In the genomic region with DNA sequence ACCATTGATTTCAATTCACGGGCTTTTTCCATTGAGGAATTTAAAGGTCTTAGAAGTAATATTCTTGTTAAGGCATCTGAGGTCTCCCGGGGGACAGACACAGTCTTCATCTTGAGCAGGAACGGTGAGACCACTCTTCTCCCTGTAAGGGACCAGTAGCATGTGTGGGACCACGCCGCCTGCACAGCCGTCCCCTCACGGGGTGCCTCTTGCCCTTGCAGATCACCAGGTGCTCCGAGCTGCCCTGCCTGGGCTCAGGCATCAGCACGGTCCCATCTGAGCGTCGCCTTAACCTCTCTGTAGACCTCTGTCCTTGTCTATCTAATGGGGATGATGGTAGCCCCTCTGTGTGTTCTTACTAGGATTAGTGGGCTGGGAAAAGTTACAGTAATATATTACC, we compare ENCODE assay signal across 10 cellular contexts.
DNase-seq lines count a peak whose midpoint lies in the region; ATAC-seq and TF ChIP-seq lines count a peak whose summit lies in the region.
"Had no signal": no experiment of that assay in that cellular context is flagged by ENCODE, and none has a peak within 500 bp of the region (broad histone marks: within the 10 kb centered on the region; RNA-seq: fewer than 3 reads in every experiment).

No MANE protein-coding gene starts in this region.

- H3K23ac ChIP-seq in neuronal stem cell (ENCODE audit: low read depth, low read length, poor library complexity): peak overlapping the region; percentile 44

- peak overlapping the region; percentile 70 for H3K4me2 ChIP-seq in GM23248 (ENCODE audit: unreplicated experiment)
- no peak overlapping the region for H3K4me2 ChIP-seq in neuronal stem cell (ENCODE audit: insufficient read depth, low read length, poor library complexity, severe bottlenecking)

- no peaks in the 10 kb centered on the region for H3K36me3 ChIP-seq in GM23248 (ENCODE audit: low read depth)
- peaks cover under 1 to 57% of the 10 kb centered on the region in 2 donors for H3K36me3 ChIP-seq in neuronal stem cell (replicated peaks in 1 of 2; ENCODE audit: control insufficient read depth in 2 of 2, insufficient read depth in 2 of 2, low read length in 2 of 2)

- H3K9me2 ChIP-seq in GM23248 (ENCODE audit: insufficient read depth): no peaks in the 10 kb centered on the region

- ATAC-seq in effector memory CD8-positive, alpha-beta T cell (replicated peaks): no peak
- ATAC-seq: Panc1 had no signal

- no peak overlapping the region for H4K91ac ChIP-seq in neuronal stem cell (ENCODE audit: low read depth, low read length, poor library complexity)

- peaks cover 100% of the 10 kb centered on the region for H3K79me2 ChIP-seq in GM23248 (ENCODE audit: insufficient read depth)

- H3K27ac Mint-ChIP-seq in effector memory CD8-positive, alpha-beta T cell: peak overlapping the region; percentile 78 to 98
- H3K27ac Mint-ChIP-seq in progenitor cell of endocrine pancreas: no peak overlapping the region

- H3K9me3 ChIP-seq in GM23248 (ENCODE audit: low read depth) (no peaks in the 10 kb centered on the region), neuronal stem cell (replicated peaks in 1 of 2; ENCODE audit: control insufficient read depth in 2 of 2, insufficient read depth in 1 of 2, low read depth in 1 of 2, low read length in 2 of 2) (no peaks in the 10 kb centered on the region)

- H3K27ac ChIP-seq in 22Rv1: peak overlapping the region; percentile 48; the same call in 1 of the 2 replicates
- peak overlapping the region; percentile 59 for H3K27ac ChIP-seq in GM23248
- H3K27ac ChIP-seq in neuronal stem cell (replicated peaks; ENCODE audit: low read length): no peak overlapping the region

- no peak overlapping the region for H2AK5ac ChIP-seq in neuronal stem cell (ENCODE audit: low read depth, low read length)

- peaks cover 98% of the 10 kb centered on the region for H3K36me3 Mint-ChIP-seq in effector memory CD8-positive, alpha-beta T cell (ENCODE audit: insufficient read depth)
- H3K36me3 Mint-ChIP-seq in progenitor cell of endocrine pancreas (ENCODE audit: insufficient read depth): peaks cover 7% of the 10 kb centered on the region

- peaks cover 7% of the 10 kb centered on the region for H3K79me1 ChIP-seq in neuronal stem cell (ENCODE audit: low read depth, low read length)

- H3K9ac ChIP-seq in GM23248 (peak overlapping the region; percentile 50), neuronal stem cell (ENCODE audit: low read depth, low read length, poor library complexity) (no peak overlapping the region)

- peaks cover 71 to 72% of the 10 kb centered on the region in 2 donors for H3K4me1 Mint-ChIP-seq in effector memory CD8-positive, alpha-beta T cell (ENCODE audit: low read depth in 2 of 2)
- H3K4me1 Mint-ChIP-seq in progenitor cell of endocrine pancreas (ENCODE audit: low read depth): peaks cover 7% of the 10 kb centered on the region

- H3K27me3 ChIP-seq in GM23248 (replicated peaks; ENCODE audit: insufficient read depth): no peaks in the 10 kb centered on the region
- H3K27me3 ChIP-seq in neuronal stem cell (ENCODE audit: control insufficient read depth in 3 of 3, insufficient read depth in 3 of 3, low read depth in 1 of 3, low read length in 3 of 3): no peaks in the 10 kb centered on the region

- no peak overlapping the region for H2BK120ac ChIP-seq in neuronal stem cell (ENCODE audit: low read depth, low read length)

- no peak for DNase-seq in GM23248
- no peak for DNase-seq in effector memory CD8-positive, alpha-beta T cell
- DNase-seq in neuronal stem cell (ENCODE audit: low spot score): no peak
- no peak for DNase-seq in progenitor cell of endocrine pancreas (ENCODE audit: low spot score, unreplicated experiment)
- DNase-seq in SKM-1 treated with dmso at 0.1 percent for 144 hours (lab: John Stamatoyannopoulos, UW; ENCODE audit: unreplicated experiment): no peak
- no peak for DNase-seq in GM13977 (ENCODE audit: low spot score)
- DNase-seq in GDM1 (lab: John Stamatoyannopoulos, UW): no peak
- DNase-seq: kidney glomerular epithelial cell had no signal

- peak overlapping the region; percentile 42 to 64 for H3K4me3 Mint-ChIP-seq in effector memory CD8-positive, alpha-beta T cell
- H3K4me3 Mint-ChIP-seq in progenitor cell of endocrine pancreas (ENCODE audit: low read depth): no peak overlapping the region

- TF ChIP-seq CTCF in 22Rv1 (IDR thresholded peaks at IDR 0.05) (no peak), progenitor cell of endocrine pancreas (IDR thresholded peaks at IDR 0.05; ENCODE audit: unreplicated experiment) (no peak), GM13977 (IDR thresholded peaks at IDR 0.05; ENCODE audit: extremely low read depth, insufficient read depth, missing control alignments) (no peak)

- H3K4me1 ChIP-seq in GM23248 (ENCODE audit: insufficient read depth) (peaks cover 22% of the 10 kb centered on the region), neuronal stem cell (ENCODE audit: control insufficient read depth in 2 of 2, insufficient read depth in 1 of 2, low read depth in 1 of 2, low read length in 2 of 2) (peaks cover 2% of the 10 kb centered on the region in 2 donors)

- H3F3A ChIP-seq in GM23248 (ENCODE audit: insufficient read depth): peaks cover 11% of the 10 kb centered on the region; the same call in 1 of the 2 replicates

- H3K14ac ChIP-seq in neuronal stem cell (ENCODE audit: low read length): no peak overlapping the region

- in situ Hi-C loops in GM23248 (cut with MboI) (no loop called here), GM13977 (cut with MboI; ENCODE audit: low pct_unique_long_range_greater_than_20kb, low sequenced_read_pairs, unreplicated experiment) (no loop called here)

- H2AFZ ChIP-seq in GM23248: no peak overlapping the region
- H2AFZ ChIP-seq in neuronal stem cell (ENCODE audit: low read length): no peak overlapping the region

- 80 to 81% methylated on average over 11 of the region's 11 CpGs for WGBS in GM23248 (ENCODE audit: low coverage in 1 of 2, low lambda C conversion rate in 2 of 2, missing lambda C conversion rate in 2 of 2), 2 experiments
- no CpG with 5 or more reads among the region's 11 CpGs for WGBS in neuronal stem cell (ENCODE audit: extremely low coverage in 2 of 2, insufficient read length in 2 of 2, insufficient replicate concordance in 1 of 2), 2 donors

- no peak overlapping the region for H2BK15ac ChIP-seq in neuronal stem cell (ENCODE audit: low read length)

- peaks cover 14% of the 10 kb centered on the region; the same call in 1 of the 2 replicates for H4K20me1 ChIP-seq in GM23248 (ENCODE audit: insufficient read depth)

- no peak overlapping the region for H2BK12ac ChIP-seq in neuronal stem cell (ENCODE audit: low read length)

- no peak overlapping the region for H3K18ac ChIP-seq in neuronal stem cell (ENCODE audit: low read length)

- H3K27me3 Mint-ChIP-seq in effector memory CD8-positive, alpha-beta T cell: no peaks in the 10 kb centered on the region
- H3K27me3 Mint-ChIP-seq in progenitor cell of endocrine pancreas: no peaks in the 10 kb centered on the region

- H4K8ac ChIP-seq in neuronal stem cell (ENCODE audit: low read depth, low read length): no peak overlapping the region

- no peaks in the 10 kb centered on the region for H3K9me3 Mint-ChIP-seq in effector memory CD8-positive, alpha-beta T cell
- H3K9me3 Mint-ChIP-seq in progenitor cell of endocrine pancreas (ENCODE audit: low read depth): no peaks in the 10 kb centered on the region

- no peak overlapping the region for H3K4ac ChIP-seq in neuronal stem cell (ENCODE audit: low read length)

- H2BK5ac ChIP-seq in neuronal stem cell (ENCODE audit: low read length): no peak overlapping the region

- H3K4me3 ChIP-seq in GM23248 (peak overlapping the region; percentile 49; the same call in 1 of the 2 replicates), neuronal stem cell (ENCODE audit: low read length in 2 of 2) (no peak overlapping the region)
